ENCODE assay signal across 13 cellular contexts in genomic region chrX:26651755-26652154, GRCh38.
DNase-seq lines count a peak whose midpoint lies in the region; TF ChIP-seq lines count a peak whose summit lies in the region.
"Had no signal": no experiment of that assay in that cellular context is flagged by ENCODE, and none has a peak within 500 bp of the region (broad histone marks: within the 10 kb centered on the region; RNA-seq: fewer than 3 reads in every experiment).

No MANE protein-coding gene starts in this region.

- in situ Hi-C loops in brain microvascular endothelial cell (cut with HindIII; ENCODE audit: low pct_ligation_motif_present, low sequenced_read_pairs) = no loop called here

- no peak for TF ChIP-seq POLR2A in NB4 (IDR thresholded peaks at IDR 0.05; ENCODE audit: extremely low read depth, insufficient read length)

- H3K27me3 ChIP-seq in brain microvascular endothelial cell (replicated peaks) (no peaks in the 10 kb centered on the region), right atrium auricular region (no peaks in the 10 kb centered on the region)
- H3K27me3 ChIP-seq: tibial nerve had no signal

- H3K36me3 Mint-ChIP-seq in type B pancreatic cell = no peaks in the 10 kb centered on the region

- DNase-seq in activated CD4-positive, alpha-beta T cell treated with anti-CD3 and anti-CD28 coated beads for 48 hours = peak; percentile 2
- DNase-seq in activated CD4-positive, alpha-beta T cell treated with anti-CD3 and anti-CD28 coated beads, Interleukin-2, amount 50 U/mL, for 1 hour = no peak
- peak; percentile 17 for DNase-seq in NB4 (ENCODE audit: low read depth)
- DNase-seq in brain microvascular endothelial cell = no peak
- DNase-seq in type B pancreatic cell (ENCODE audit: extremely low spot score, unreplicated experiment) = no peak
- no peak for DNase-seq in right atrium auricular region (ENCODE audit: low spot score)
- no peak for DNase-seq in activated gamma-delta T cell (lab: John Stamatoyannopoulos, UW)
- no peak for DNase-seq in NCI-H1105 treated with DMSO at 0.1 percent for 48 hours (lab: John Stamatoyannopoulos, UW)
- DNase-seq: effector memory CD8-positive, alpha-beta T cell; glutamatergic neuron; NCI-H226; stimulated activated CD4-positive, alpha-beta T cell treated with anti-CD3 and anti-CD28 coated beads, Interleukin-2, amount 100 ng/mL, for 24 hours had no signal

- H3K4me3 Mint-ChIP-seq in type B pancreatic cell = no peak overlapping the region
- H3K4me3 Mint-ChIP-seq: effector memory CD8-positive, alpha-beta T cell had no signal

- no peak overlapping the region for H3K27ac Mint-ChIP-seq in type B pancreatic cell
- H3K27ac Mint-ChIP-seq: effector memory CD8-positive, alpha-beta T cell had no signal

- no peaks in the 10 kb centered on the region for H3K4me1 ChIP-seq in right atrium auricular region
- H3K4me1 ChIP-seq: tibial nerve had no signal

- peaks cover 13 to 38% of the 10 kb centered on the region in 2 donors for H3K9me3 ChIP-seq in right atrium auricular region

- H3K36me3 ChIP-seq in brain microvascular endothelial cell (replicated peaks) (no peaks in the 10 kb centered on the region), right atrium auricular region (no peaks in the 10 kb centered on the region)
- H3K36me3 ChIP-seq: tibial nerve had no signal

- H3K27ac ChIP-seq in brain microvascular endothelial cell (no peak overlapping the region), right atrium auricular region (no peak overlapping the region)
- H3K27ac ChIP-seq: tibial nerve had no signal

- TF ChIP-seq CTCF in NB4 (IDR thresholded peaks at IDR 0.05; ENCODE audit: low read depth, low read length) = peak; percentile 23
- TF ChIP-seq CTCF in brain microvascular endothelial cell (IDR thresholded peaks at IDR 0.05; ENCODE audit: low read depth, low read length, missing control alignments) = peak; percentile 38
- peak; percentile 44 for TF ChIP-seq CTCF in type B pancreatic cell (conservative IDR thresholded peaks at IDR 0.05)
- TF ChIP-seq CTCF in right atrium auricular region (IDR thresholded peaks at IDR 0.05) = no peak

- no peaks in the 10 kb centered on the region for H3K4me1 Mint-ChIP-seq in type B pancreatic cell (ENCODE audit: unreplicated experiment)

- peaks cover 4% of the 10 kb centered on the region for H3K9me3 Mint-ChIP-seq in type B pancreatic cell
- H3K9me3 Mint-ChIP-seq: effector memory CD8-positive, alpha-beta T cell had no signal

- H3K27me3 Mint-ChIP-seq in type B pancreatic cell = no peaks in the 10 kb centered on the region
- H3K27me3 Mint-ChIP-seq: effector memory CD8-positive, alpha-beta T cell had no signal

- H3K4me3 ChIP-seq in NB4 (ENCODE audit: low read depth, low read length) = no peak overlapping the region
- no peak overlapping the region for H3K4me3 ChIP-seq in brain microvascular endothelial cell (ENCODE audit: low read depth, low read length)
- H3K4me3 ChIP-seq in right atrium auricular region = no peak overlapping the region
- H3K4me3 ChIP-seq: tibial nerve had no signal

Comparison
In these comparisons a context has a peak if more than half of its experiments do, and no peak if none do; other contexts are left out.
1. DNase-seq: peak in activated CD4-positive, alpha-beta T cell treated with anti-CD3 and anti-CD28 coated beads for 48 hours (single experiment) and NB4 (single experiment); none in activated CD4-positive, alpha-beta T cell treated with anti-CD3 and anti-CD28 coated beads, Interleukin-2, amount 50 U/mL, for 1 hour (single experiment), brain microvascular endothelial cell (single experiment), type B pancreatic cell (single experiment), right atrium auricular region (single experiment), activated gamma-delta T cell (single experiment) and NCI-H1105 treated with DMSO at 0.1 percent for 48 hours (single experiment).
2. CTCF ChIP-seq: peak in NB4 (single experiment), brain microvascular endothelial cell (single experiment) and type B pancreatic cell (single experiment); none in right atrium auricular region (0 of 2).